Comparison of ENCODE assay signal across 19 cellular contexts in the genomic region with DNA sequence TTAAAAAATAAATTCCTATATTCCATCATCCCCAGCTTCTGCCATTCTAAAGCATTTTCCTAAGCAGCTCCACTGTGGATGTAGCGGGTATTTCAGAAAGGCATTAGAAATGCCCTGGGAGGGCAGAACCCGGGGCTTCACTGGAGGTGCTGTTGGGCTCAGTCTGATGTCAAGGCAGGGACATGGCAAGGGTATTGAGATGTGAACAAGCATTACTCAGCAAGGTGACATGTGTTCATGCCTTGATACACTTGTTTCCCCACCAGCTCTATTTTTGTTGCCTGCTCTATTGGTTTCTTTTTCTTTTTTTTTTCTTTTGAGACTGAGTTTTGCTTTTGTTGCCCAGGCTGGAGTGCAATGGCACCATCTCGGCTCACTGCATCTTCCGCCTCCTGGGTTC. TPM values are rescaled to one million over a fixed set of nuclear protein-coding genes. Genes with fewer than 3 reads are reported as not detected.
DNase-seq lines count a peak whose midpoint lies in the region; ATAC-seq, FAIRE-seq and TF ChIP-seq lines count a peak whose summit lies in the region.
"Had no signal": no experiment of that assay in that cellular context is flagged by ENCODE, and none has a peak within 500 bp of the region (broad histone marks: within the 10 kb centered on the region; RNA-seq: fewer than 3 reads in every experiment).

No MANE protein-coding gene starts in this region.

- H3K9me3 ChIP-seq in thoracic aorta = no peaks in the 10 kb centered on the region
- H3K9me3 ChIP-seq in naive thymus-derived CD4-positive, alpha-beta T cell (ENCODE audit: control insufficient read depth in 2 of 3, low read length in 3 of 3) = peaks cover 0 to 22% (median 8%) of the 10 kb centered on the region in 3 experiments

- peaks cover 23 to 43% of the 10 kb centered on the region in 2 donors for H3K36me3 Mint-ChIP-seq in activated naive CD4-positive, alpha-beta T cell treated with anti-CD3 and anti-CD28 coated beads, Interleukin-2, amount 50 U/mL, for 72 hours
- peaks cover 15% of the 10 kb centered on the region for H3K36me3 Mint-ChIP-seq in central memory CD8-positive, alpha-beta T cell (ENCODE audit: insufficient read depth)
- H3K36me3 Mint-ChIP-seq in osteocyte (ENCODE audit: unreplicated experiment) = peaks cover 28% of the 10 kb centered on the region
- peaks cover 0 to 43% (median 26%) of the 10 kb centered on the region in 5 donors for H3K36me3 Mint-ChIP-seq in naive thymus-derived CD4-positive, alpha-beta T cell

- no peak for DNase-seq in activated naive CD4-positive, alpha-beta T cell treated with anti-CD3 and anti-CD28 coated beads, Interleukin-2, amount 50 U/mL, for 72 hours (ENCODE audit: low spot score in 2 of 2)
- DNase-seq in activated naive CD4-positive, alpha-beta T cell treated with anti-CD3 and anti-CD28 coated beads, Interleukin-2, amount 50 U/mL, for 16 hours = no peak
- no peak for DNase-seq in central memory CD8-positive, alpha-beta T cell (ENCODE audit: low spot score in 2 of 2)
- DNase-seq in osteocyte (ENCODE audit: extremely low spot score, unreplicated experiment) = no peak
- DNase-seq in thoracic aorta (ENCODE audit: low spot score) = no peak
- DNase-seq in H54 (ENCODE audit: insufficient read length, low spot score) = no peak
- DNase-seq in activated effector memory CD4-positive, alpha-beta T cell treated with Interleukin-2 at 50 U/mL for 16 hours = no peak
- DNase-seq in naive thymus-derived CD4-positive, alpha-beta T cell = no peak
- DNase-seq: AML-193; Calu3; CD4-positive, alpha-beta memory T cell; DMS79 treated with DMSO at 0.1 percent for 48 hours; GF-D8 had no signal

- H3K4me1 Mint-ChIP-seq in central memory CD8-positive, alpha-beta T cell = peaks cover 54% of the 10 kb centered on the region
- H3K4me1 Mint-ChIP-seq in osteocyte (ENCODE audit: unreplicated experiment) = peaks cover 84% of the 10 kb centered on the region
- H3K4me1 Mint-ChIP-seq in naive thymus-derived CD4-positive, alpha-beta T cell = peaks cover 33 to 56% (median 43%) of the 10 kb centered on the region in 7 donors

- CTCF ChIA-PET in naive thymus-derived CD4-positive, alpha-beta T cell (lab: Charles Lee) = no interaction called here

- POLR2A ChIA-PET in naive thymus-derived CD4-positive, alpha-beta T cell (lab: Charles Lee) = no interaction called here

- no peak overlapping the region for H3K4me3 Mint-ChIP-seq in central memory CD8-positive, alpha-beta T cell
- no peak overlapping the region for H3K4me3 Mint-ChIP-seq in osteocyte (ENCODE audit: unreplicated experiment)
- H3K4me3 Mint-ChIP-seq in naive thymus-derived CD4-positive, alpha-beta T cell = no peak overlapping the region
- H3K4me3 Mint-ChIP-seq: CD4-positive, alpha-beta memory T cell had no signal

- H3K4me3 ChIP-seq in thoracic aorta = no peak overlapping the region
- no peak overlapping the region for H3K4me3 ChIP-seq in naive thymus-derived CD4-positive, alpha-beta T cell (ENCODE audit: low read length)
- H3K4me3 ChIP-seq: A549, HAP-1 had no signal

- FAIRE-seq in H54 (lab: Jason Lieb, UNC) = no peak
- FAIRE-seq: A549, GM19239, H1 had no signal

- intact Hi-C loops in naive thymus-derived CD4-positive, alpha-beta T cell (cut with micrococcal nuclease) = no loop called here

- peak overlapping the region; percentile 35 to 45 for H3K27ac ChIP-seq in thoracic aorta
- H3K27ac ChIP-seq in naive thymus-derived CD4-positive, alpha-beta T cell (ENCODE audit: low read depth, low read length) = no peak overlapping the region
- H3K27ac ChIP-seq: 22Rv1, C4-2B had no signal

- H3K27me3 Mint-ChIP-seq in central memory CD8-positive, alpha-beta T cell = no peaks in the 10 kb centered on the region
- H3K27me3 Mint-ChIP-seq in osteocyte (ENCODE audit: unreplicated experiment) = no peaks in the 10 kb centered on the region
- no peaks in the 10 kb centered on the region for H3K27me3 Mint-ChIP-seq in naive thymus-derived CD4-positive, alpha-beta T cell
- H3K27me3 Mint-ChIP-seq: CD4-positive, alpha-beta memory T cell had no signal

- no peak for TF ChIP-seq POLR2A in H54 (IDR thresholded peaks at IDR 0.05; ENCODE audit: low read depth, low read length)

- H3K9me3 Mint-ChIP-seq in activated naive CD4-positive, alpha-beta T cell treated with anti-CD3 and anti-CD28 coated beads, Interleukin-2, amount 50 U/mL, for 72 hours = peaks cover 12 to 15% of the 10 kb centered on the region in 2 donors
- peaks cover 12% of the 10 kb centered on the region for H3K9me3 Mint-ChIP-seq in central memory CD8-positive, alpha-beta T cell
- no peaks in the 10 kb centered on the region for H3K9me3 Mint-ChIP-seq in osteocyte (ENCODE audit: unreplicated experiment)
- H3K9me3 Mint-ChIP-seq in naive thymus-derived CD4-positive, alpha-beta T cell = peaks cover 0 to 23% (median 15%) of the 10 kb centered on the region in 11 donors

- no peak for ATAC-seq in activated naive CD4-positive, alpha-beta T cell treated with anti-CD3 and anti-CD28 coated beads, Interleukin-2, amount 50 U/mL, for 72 hours
- ATAC-seq in central memory CD8-positive, alpha-beta T cell (replicated peaks; ENCODE audit: extremely low read depth, poor library complexity, severe bottlenecking) = no peak
- ATAC-seq in thoracic aorta (ENCODE audit: insufficient number of reproducible peaks, low FRiP score, low read depth) = no peak
- no peak for ATAC-seq in naive thymus-derived CD4-positive, alpha-beta T cell
- ATAC-seq: A549 had no signal

- H3K36me3 ChIP-seq in thoracic aorta = no peaks in the 10 kb centered on the region
- H3K36me3 ChIP-seq in naive thymus-derived CD4-positive, alpha-beta T cell (ENCODE audit: control insufficient read depth in 2 of 3, insufficient read depth in 3 of 3, low read length in 3 of 3) = peaks cover 0 to 9% (median 0%) of the 10 kb centered on the region in 3 experiments

- H3K27ac Mint-ChIP-seq in activated naive CD4-positive, alpha-beta T cell treated with anti-CD3 and anti-CD28 coated beads, Interleukin-2, amount 50 U/mL, for 72 hours = peak overlapping the region; percentile 32 to 61
- H3K27ac Mint-ChIP-seq in central memory CD8-positive, alpha-beta T cell (ENCODE audit: low read depth) = peak overlapping the region; percentile 51
- H3K27ac Mint-ChIP-seq in osteocyte (ENCODE audit: unreplicated experiment) = peak overlapping the region; percentile 52
- no peak overlapping the region for H3K27ac Mint-ChIP-seq in naive thymus-derived CD4-positive, alpha-beta T cell
- H3K27ac Mint-ChIP-seq: CD4-positive, alpha-beta memory T cell had no signal

- H3K4me1 ChIP-seq in thoracic aorta (ENCODE audit: control insufficient read depth in 1 of 2, low read depth in 2 of 2) = peaks cover 41 to 78% of the 10 kb centered on the region in 2 donors
- H3K4me1 ChIP-seq in naive thymus-derived CD4-positive, alpha-beta T cell (ENCODE audit: control insufficient read depth in 2 of 2, insufficient read depth in 2 of 2, low read length in 2 of 2) = peaks cover 3 to 6% of the 10 kb centered on the region in 2 donors
- H3K4me1 ChIP-seq: HAP-1 had no signal

- no peaks in the 10 kb centered on the region for H3K27me3 ChIP-seq in thoracic aorta (replicated peaks; ENCODE audit: insufficient read depth)
- no peaks in the 10 kb centered on the region for H3K27me3 ChIP-seq in naive thymus-derived CD4-positive, alpha-beta T cell (ENCODE audit: control insufficient read depth in 2 of 2, insufficient read depth in 2 of 2, low read length in 2 of 2)

- no peak for TF ChIP-seq CTCF in osteocyte (IDR thresholded peaks at IDR 0.05)
- TF ChIP-seq CTCF in thoracic aorta (IDR thresholded peaks at IDR 0.05) = no peak

RNA-seq across cellular contexts. Expression of a gene that starts 35.7 kb away (rescaled TPM):
- 10 to 100 TPM; 51.8 to 66.9 TPM for total RNA-seq in activated naive CD4-positive, alpha-beta T cell treated with anti-CD3 and anti-CD28 coated beads, Interleukin-2, amount 50 U/mL, for 72 hours
- 256 and 271 TPM in 2 replicates for total RNA-seq in osteocyte
- total RNA-seq in thoracic aorta = 10 to 100 TPM; 89.2 to 94.9 TPM
- 10 to 100 TPM; 57.3 to 95.8 (median 64.1) TPM for total RNA-seq in naive thymus-derived CD4-positive, alpha-beta T cell
- 1 to 10 TPM; 4.8 to 7.9 TPM for polyA plus RNA-seq in naive thymus-derived CD4-positive, alpha-beta T cell

Comparison
In these comparisons a context has a peak if more than half of its experiments do, and no peak if none do; other contexts are left out.
1. H3K27ac Mint-ChIP-seq: peak in activated naive CD4-positive, alpha-beta T cell treated with anti-CD3 and anti-CD28 coated beads, Interleukin-2, amount 50 U/mL, for 72 hours (2 of 2), central memory CD8-positive, alpha-beta T cell (single experiment) and osteocyte (single experiment); none in naive thymus-derived CD4-positive, alpha-beta T cell (0 of 9).